Comparison of ENCODE assay signal across 13 cellular contexts in genomic region chr3:106425021-106425420, GRCh38.
DNase-seq lines count a peak whose midpoint lies in the region; FAIRE-seq and TF ChIP-seq lines count a peak whose summit lies in the region.
"Had no signal": no experiment of that assay in that cellular context is flagged by ENCODE, and none has a peak within 500 bp of the region (broad histone marks: within the 10 kb centered on the region; RNA-seq: fewer than 3 reads in every experiment).

No MANE protein-coding gene starts in this region.

- in situ Hi-C loops in mammary epithelial cell (cut with MboI; ENCODE audit: low sequenced_read_pairs in 2 of 2) = no loop called here

- H4K20me1 ChIP-seq in mammary epithelial cell (ENCODE audit: insufficient read depth, low read length) = no peaks in the 10 kb centered on the region

- dilution Hi-C loops in mammary epithelial cell (cut with HindIII; ENCODE audit: low sequenced_read_pairs) = no loop called here

- H3K9ac ChIP-seq in mammary epithelial cell (ENCODE audit: insufficient read depth, low read length) (no peak overlapping the region), kidney (ENCODE audit: low read length in 2 of 2) (no peak overlapping the region)

- BruUV-seq in mammary epithelial cell (replicated peaks; lab: Mats Ljungman, UMichigan) = no TSS peak

- H3K9me3 ChIP-seq in mammary epithelial cell (replicated peaks; ENCODE audit: insufficient read depth, low read length) (no peaks in the 10 kb centered on the region), kidney (ENCODE audit: control insufficient read depth in 1 of 2, low read length in 2 of 2) (no peaks in the 10 kb centered on the region)

- H3K27me3 ChIP-seq in mammary epithelial cell (ENCODE audit: insufficient read depth, low read length) = no peaks in the 10 kb centered on the region

- H3K27ac Mint-ChIP-seq in activated CD4-positive, alpha-beta memory T cell treated with anti-CD3 and anti-CD28 coated beads for 36 hours = peak overlapping the region; percentile 48
- no peak overlapping the region for H3K27ac Mint-ChIP-seq in activated CD4-positive, alpha-beta memory T cell treated with anti-CD3 and anti-CD28 coated beads, Interleukin-2, amount 10 ng/mL, durations not matched to agents 7 days and 5 days
- peak overlapping the region; percentile 75 for H3K27ac Mint-ChIP-seq in HFFc6
- peak overlapping the region; percentile 89 for H3K27ac Mint-ChIP-seq in osteocyte (ENCODE audit: unreplicated experiment)

- no peaks in the 10 kb centered on the region for H3K79me2 ChIP-seq in mammary epithelial cell (ENCODE audit: insufficient read depth, low read length)

- H2AFZ ChIP-seq in mammary epithelial cell (ENCODE audit: low read depth, low read length) = no peak overlapping the region

- peaks cover 14% of the 10 kb centered on the region for H3K36me3 Mint-ChIP-seq in activated CD4-positive, alpha-beta memory T cell treated with anti-CD3 and anti-CD28 coated beads for 36 hours
- H3K36me3 Mint-ChIP-seq in activated CD4-positive, alpha-beta memory T cell treated with anti-CD3 and anti-CD28 coated beads, Interleukin-2, amount 10 ng/mL, durations not matched to agents 7 days and 5 days (ENCODE audit: low read depth) = peaks cover 15% of the 10 kb centered on the region
- H3K36me3 Mint-ChIP-seq in HFFc6 (ENCODE audit: low read depth) (peaks cover 8% of the 10 kb centered on the region; the same call in 1 of the 2 replicates), osteocyte (ENCODE audit: unreplicated experiment) (peaks cover 2% of the 10 kb centered on the region)

- H3K4me2 ChIP-seq in mammary epithelial cell (ENCODE audit: insufficient read depth, low read depth, low read length) = no peak overlapping the region

- DNase-seq in activated CD4-positive, alpha-beta memory T cell treated with anti-CD3 and anti-CD28 coated beads for 36 hours = no peak
- no peak for DNase-seq in activated CD4-positive, alpha-beta memory T cell treated with anti-CD3 and anti-CD28 coated beads, Interleukin-2, amount 10 ng/mL, durations not matched to agents 7 days and 5 days
- DNase-seq in HFFc6 = peak; percentile 49
- peak; percentile 16 for DNase-seq in mammary epithelial cell
- no peak for DNase-seq in osteocyte (ENCODE audit: extremely low spot score, unreplicated experiment)
- DNase-seq in kidney = no peak
- no peak for DNase-seq in OCI-M2 (lab: John Stamatoyannopoulos, UW; ENCODE audit: unreplicated experiment)
- no peak for DNase-seq in NCI-H187 treated with DMSO at 0.1 percent for 48 hours (lab: John Stamatoyannopoulos, UW)
- DNase-seq: ACHN, left ventricle myocardium superior, NCI-H146, T-helper 9 cell had no signal

- H3K4me1 Mint-ChIP-seq in activated CD4-positive, alpha-beta memory T cell treated with anti-CD3 and anti-CD28 coated beads for 36 hours (ENCODE audit: low read depth) = peaks cover 65% of the 10 kb centered on the region
- H3K4me1 Mint-ChIP-seq in activated CD4-positive, alpha-beta memory T cell treated with anti-CD3 and anti-CD28 coated beads, Interleukin-2, amount 10 ng/mL, durations not matched to agents 7 days and 5 days = peaks cover 44% of the 10 kb centered on the region
- H3K4me1 Mint-ChIP-seq in HFFc6 (ENCODE audit: low read depth) (peaks cover 80% of the 10 kb centered on the region), osteocyte (ENCODE audit: unreplicated experiment) (peaks cover 51% of the 10 kb centered on the region)

- H3K9me3 Mint-ChIP-seq in activated CD4-positive, alpha-beta memory T cell treated with anti-CD3 and anti-CD28 coated beads for 36 hours = peaks cover 7% of the 10 kb centered on the region
- peaks cover 20% of the 10 kb centered on the region for H3K9me3 Mint-ChIP-seq in activated CD4-positive, alpha-beta memory T cell treated with anti-CD3 and anti-CD28 coated beads, Interleukin-2, amount 10 ng/mL, durations not matched to agents 7 days and 5 days
- H3K9me3 Mint-ChIP-seq in HFFc6 (no peaks in the 10 kb centered on the region), osteocyte (ENCODE audit: unreplicated experiment) (peaks cover 10% of the 10 kb centered on the region)

- H3K4me3 Mint-ChIP-seq in activated CD4-positive, alpha-beta memory T cell treated with anti-CD3 and anti-CD28 coated beads for 36 hours = no peak overlapping the region
- no peak overlapping the region for H3K4me3 Mint-ChIP-seq in activated CD4-positive, alpha-beta memory T cell treated with anti-CD3 and anti-CD28 coated beads, Interleukin-2, amount 10 ng/mL, durations not matched to agents 7 days and 5 days
- H3K4me3 Mint-ChIP-seq in HFFc6 (peak overlapping the region; percentile 37; the same call in 1 of the 2 replicates), osteocyte (ENCODE audit: unreplicated experiment) (peak overlapping the region; percentile 54)

- intact Hi-C loops in activated CD4-positive, alpha-beta memory T cell treated with anti-CD3 and anti-CD28 coated beads for 36 hours (cut with micrococcal nuclease) = loop anchor here (5.0 to 10.0 kb wide), 2 partner anchors 558 to 650 kb away; partner anchors contain the start of gene CBLB
- intact Hi-C loops in mammary epithelial cell (cut with micrococcal nuclease) (no loop called here), kidney (cut with DNase I) (no loop called here)

- POLR2A ChIA-PET in activated CD4-positive, alpha-beta memory T cell treated with anti-CD3 and anti-CD28 coated beads for 36 hours (lab: Charles Lee) = interaction anchor here (1.7 to 3.2 kb wide), 4 partner anchors 49 to 588 kb away, joined by 6 to 24 read pairs (median 14); no protein-coding TSS in a partner anchor
- POLR2A ChIA-PET in activated CD4-positive, alpha-beta memory T cell treated with anti-CD3 and anti-CD28 coated beads, Interleukin-2, amount 10 ng/mL, durations not matched to agents 7 days and 5 days (lab: Charles Lee) = no interaction called here

- H3K36me3 ChIP-seq in mammary epithelial cell (ENCODE audit: insufficient read depth, low read length) (no peaks in the 10 kb centered on the region), kidney (ENCODE audit: control insufficient read depth in 1 of 2, insufficient read depth in 2 of 2, low read length in 2 of 2) (no peaks in the 10 kb centered on the region)

- FAIRE-seq in kidney (lab: Jason Lieb, UNC) = no peak
- FAIRE-seq: frontal cortex had no signal

- CTCF ChIA-PET in activated CD4-positive, alpha-beta memory T cell treated with anti-CD3 and anti-CD28 coated beads for 36 hours (lab: Charles Lee) = interaction anchor here (1.2 to 1.4 kb wide), 2 partner anchors 49 to 92 kb away, joined by 3 read pairs; no protein-coding TSS in a partner anchor
- CTCF ChIA-PET in activated CD4-positive, alpha-beta memory T cell treated with anti-CD3 and anti-CD28 coated beads, Interleukin-2, amount 10 ng/mL, durations not matched to agents 7 days and 5 days (lab: Charles Lee) = no interaction called here
- CTCF ChIA-PET in mammary epithelial cell (lab: Charles Lee; ENCODE audit: low non-redundant PET) = interaction anchor here (0.6 kb wide), 1 partner anchor 778 kb away, joined by 7 read pairs; no protein-coding TSS in a partner anchor

- H3K4me3 ChIP-seq in mammary epithelial cell (replicated peaks in 1 of 3; ENCODE audit: insufficient read depth in 1 of 3, low read depth in 2 of 3, low read length in 3 of 3) (no peak overlapping the region), kidney (ENCODE audit: low read length in 2 of 2) (no peak overlapping the region)

- H3K27ac ChIP-seq in mammary epithelial cell (ENCODE audit: insufficient read depth, low read depth, low read length) = no peak overlapping the region
- no peak overlapping the region for H3K27ac ChIP-seq in kidney (ENCODE audit: low read depth in 2 of 2, low read length in 2 of 2)

- H3K27me3 Mint-ChIP-seq in activated CD4-positive, alpha-beta memory T cell treated with anti-CD3 and anti-CD28 coated beads for 36 hours = no peaks in the 10 kb centered on the region
- H3K27me3 Mint-ChIP-seq in activated CD4-positive, alpha-beta memory T cell treated with anti-CD3 and anti-CD28 coated beads, Interleukin-2, amount 10 ng/mL, durations not matched to agents 7 days and 5 days = no peaks in the 10 kb centered on the region
- H3K27me3 Mint-ChIP-seq in HFFc6 (ENCODE audit: insufficient read depth) = no peaks in the 10 kb centered on the region
- no peaks in the 10 kb centered on the region for H3K27me3 Mint-ChIP-seq in osteocyte (ENCODE audit: unreplicated experiment)

- no peak for TF ChIP-seq CTCF in HFFc6 (IDR thresholded peaks at IDR 0.05)
- TF ChIP-seq CTCF in mammary epithelial cell (conservative IDR thresholded peaks at IDR 0.05 in 1 of 2, IDR thresholded peaks at IDR 0.05 in 1 of 2; ENCODE audit: extremely low read depth in 1 of 2, insufficient read depth in 1 of 2, low read depth in 1 of 2, low read length in 2 of 2) = no peak
- TF ChIP-seq CTCF in osteocyte (IDR thresholded peaks at IDR 0.05) = no peak
- no peak for TF ChIP-seq CTCF in kidney (IDR thresholded peaks at IDR 0.05; ENCODE audit: borderline replicate concordance, extremely low read depth, insufficient read depth)

- WGBS in mammary epithelial cell (ENCODE audit: low coverage, missing lambda C conversion rate) = 73% methylated on average over 2 of the region's 2 CpGs

- H3K4me1 ChIP-seq in mammary epithelial cell (ENCODE audit: insufficient read depth, low read length) (peaks cover 14% of the 10 kb centered on the region), kidney (ENCODE audit: control insufficient read depth in 1 of 2, insufficient read depth in 1 of 2, low read depth in 1 of 2, low read length in 2 of 2) (no peaks in the 10 kb centered on the region)

Comparison
In these comparisons a context has a peak if more than half of its experiments do, and no peak if none do; other contexts are left out.
1. DNase-seq: peak in HFFc6 (single experiment) and mammary epithelial cell (single experiment); none in activated CD4-positive, alpha-beta memory T cell treated with anti-CD3 and anti-CD28 coated beads for 36 hours (single experiment), activated CD4-positive, alpha-beta memory T cell treated with anti-CD3 and anti-CD28 coated beads, Interleukin-2, amount 10 ng/mL, durations not matched to agents 7 days and 5 days (single experiment), osteocyte (single experiment), kidney (single experiment), OCI-M2 (single experiment) and NCI-H187 treated with DMSO at 0.1 percent for 48 hours (single experiment).
2. H3K4me3 Mint-ChIP-seq: peak in HFFc6 (single experiment) and osteocyte (single experiment); none in activated CD4-positive, alpha-beta memory T cell treated with anti-CD3 and anti-CD28 coated beads for 36 hours (single experiment) and activated CD4-positive, alpha-beta memory T cell treated with anti-CD3 and anti-CD28 coated beads, Interleukin-2, amount 10 ng/mL, durations not matched to agents 7 days and 5 days (single experiment).